Comparison of ENCODE assay signal across 28 cellular contexts in genomic region chr4:117529401-117529800, GRCh38.
"Had no signal": no experiment of that assay in that cellular context is flagged by ENCODE, and none has a peak within 500 bp of the region (broad histone marks: within the 10 kb centered on the region; RNA-seq: fewer than 3 reads in every experiment).

No MANE protein-coding gene starts in this region.

- H3K4me3 ChIP-seq: gastrocnemius medialis, lower lobe of right lung, pancreas, right lobe of liver, smooth muscle cell, suprapubic skin, transverse colon, upper lobe of right lung, uterus had no signal

- H3K4me3 Mint-ChIP-seq: dendritic cell treated with granulocyte-macrophage colony-stimulating factor and Interleukin-4, amounts not matched to agents 40 ng/mL and 50 ng/mL, for 4 days; endodermal cell; naive B cell; natural killer cell treated with Interleukin-12 subunit alpha and Interleukin-12 subunit beta and Interleukin-15 and Interleukin-18, amount 100 ng/mL, for 72 hours; neural crest cell; stimulated activated naive CD8-positive, alpha-beta T cell treated with anti-CD3 and anti-CD28 coated beads, Interleukin-15, amount 100 ng/mL, for 72 hours had no signal

- DNase-seq: effector CD8-positive, alpha-beta T cell; endodermal cell; foreskin fibroblast; gastrocnemius medialis; head of caudate nucleus; left ventricle myocardium superior; lower lobe of right lung; naive B cell; pancreas; right lobe of liver; stimulated activated CD4-positive, alpha-beta T cell treated with anti-CD3 and anti-CD28 coated beads, Interleukin-12 subunit alpha, Interleukin-12 subunit beta, amount 100 ng/mL, for 4 hours; stimulated activated CD4-positive, alpha-beta T cell treated with anti-CD3 and anti-CD28 coated beads, Interleukin-1b, Interleukin-23, amount 100 ng/mL, for 48 hours; stimulated activated CD4-positive, alpha-beta T cell treated with anti-CD3 and anti-CD28 coated beads, Interleukin-4, amount 100 ng/mL, for 1 hour; stimulated activated CD8-positive, alpha-beta memory T cell treated with anti-CD3 and anti-CD28 coated beads, Interleukin-4, amount 100 ng/mL, for 48 hours; stimulated activated naive CD4-positive, alpha-beta T cell; stimulated activated naive CD8-positive, alpha-beta T cell treated with anti-CD3 and anti-CD28 coated beads, Interleukin-15, amount 100 ng/mL, for 72 hours; transverse colon; upper lobe of right lung; uterus had no signal

- H3K4me1 Mint-ChIP-seq: naive B cell; neural crest cell; stimulated activated naive CD8-positive, alpha-beta T cell treated with anti-CD3 and anti-CD28 coated beads, Interleukin-15, amount 100 ng/mL, for 72 hours had no signal

- H3K27ac ChIP-seq: epithelial cell of prostate, gastrocnemius medialis, lower lobe of right lung, neutrophil, pancreas, right lobe of liver, suprapubic skin, transverse colon, upper lobe of right lung, uterus had no signal

- H3K9me3 ChIP-seq: gastrocnemius medialis, lower lobe of right lung, neutrophil, pancreas, right lobe of liver, suprapubic skin, transverse colon, upper lobe of right lung, uterus had no signal

- H3K4me1 ChIP-seq: gastrocnemius medialis, lower lobe of right lung, pancreas, suprapubic skin, transverse colon, upper lobe of right lung, uterus had no signal

- H3K36me3 ChIP-seq: gastrocnemius medialis, lower lobe of right lung, neutrophil, pancreas, right lobe of liver, suprapubic skin, transverse colon, upper lobe of right lung, uterus had no signal

- H3K4me2 ChIP-seq: smooth muscle cell had no signal

- H3K27me3 Mint-ChIP-seq: dendritic cell treated with granulocyte-macrophage colony-stimulating factor and Interleukin-4, amounts not matched to agents 40 ng/mL and 50 ng/mL, for 4 days; naive B cell; natural killer cell treated with Interleukin-12 subunit alpha and Interleukin-12 subunit beta and Interleukin-15 and Interleukin-18, amount 100 ng/mL, for 72 hours; progenitor cell of endocrine pancreas; stimulated activated naive CD8-positive, alpha-beta T cell treated with anti-CD3 and anti-CD28 coated beads, Interleukin-15, amount 100 ng/mL, for 72 hours had no signal

- H3K9me3 Mint-ChIP-seq: dendritic cell treated with granulocyte-macrophage colony-stimulating factor and Interleukin-4, amounts not matched to agents 40 ng/mL and 50 ng/mL, for 4 days; endodermal cell; neural crest cell had no signal

- H3K27me3 ChIP-seq: gastrocnemius medialis, neutrophil, pancreas, right lobe of liver, suprapubic skin, transverse colon, upper lobe of right lung, uterus had no signal

- H3K36me3 Mint-ChIP-seq: naive B cell; natural killer cell treated with Interleukin-12 subunit alpha and Interleukin-12 subunit beta and Interleukin-15 and Interleukin-18, amount 100 ng/mL, for 72 hours had no signal

- ATAC-seq: esophagus mucosa; gastrocnemius medialis; left ventricle myocardium superior; lower lobe of right lung; natural killer cell treated with Interleukin-12 subunit alpha and Interleukin-12 subunit beta and Interleukin-15 and Interleukin-18, amount 100 ng/mL, for 72 hours; pancreas; right lobe of liver; stimulated activated naive CD8-positive, alpha-beta T cell treated with anti-CD3 and anti-CD28 coated beads, Interleukin-15, amount 100 ng/mL, for 72 hours; upper lobe of right lung had no signal

- H3K27ac Mint-ChIP-seq: dendritic cell treated with granulocyte-macrophage colony-stimulating factor and Interleukin-4, amounts not matched to agents 40 ng/mL and 50 ng/mL, for 4 days; endodermal cell; naive B cell; natural killer cell treated with Interleukin-12 subunit alpha and Interleukin-12 subunit beta and Interleukin-15 and Interleukin-18, amount 100 ng/mL, for 72 hours; progenitor cell of endocrine pancreas; stimulated activated naive CD8-positive, alpha-beta T cell treated with anti-CD3 and anti-CD28 coated beads, Interleukin-15, amount 100 ng/mL, for 72 hours had no signal
